ENCODE assay signal across 13 cellular contexts in genomic region chr2:38523728-38524437, GRCh38.
DNase-seq lines count a peak whose midpoint lies in the region; ATAC-seq and TF ChIP-seq lines count a peak whose summit lies in the region.
"Had no signal": no experiment of that assay in that cellular context is flagged by ENCODE, and none has a peak within 500 bp of the region (broad histone marks: within the 10 kb centered on the region; RNA-seq: fewer than 3 reads in every experiment).

No MANE protein-coding gene starts in this region.

- peaks cover 38% of the 10 kb centered on the region for H3K27me3 Mint-ChIP-seq in HFFc6 (ENCODE audit: insufficient read depth)
- H3K27me3 Mint-ChIP-seq in WTC11 (ENCODE audit: low read depth) = peaks cover 9% of the 10 kb centered on the region
- no peaks in the 10 kb centered on the region for H3K27me3 Mint-ChIP-seq in Calu3 (ENCODE audit: unreplicated experiment)

- POLR2A ChIA-PET in BJ (lab: Charles Lee) (no interaction called here), WTC11 (lab: Charles Lee) (interaction anchor here (1.0 kb wide), 1 partner anchor 13 kb away, joined by 5 read pairs; no protein-coding TSS in a partner anchor)

- no peaks in the 10 kb centered on the region for H3K36me3 ChIP-seq in BJ (ENCODE audit: control insufficient read depth, insufficient read depth, low read length)

- H3K36me3 Mint-ChIP-seq in HFFc6 (ENCODE audit: low read depth) = no peaks in the 10 kb centered on the region
- H3K36me3 Mint-ChIP-seq in WTC11 = no peaks in the 10 kb centered on the region
- no peaks in the 10 kb centered on the region for H3K36me3 Mint-ChIP-seq in Calu3 (ENCODE audit: insufficient read depth, unreplicated experiment)
- H3K36me3 Mint-ChIP-seq: activated CD4-positive, alpha-beta memory T cell treated with anti-CD3 and anti-CD28 coated beads for 36 hours had no signal

- ATAC-seq in WTC11 = peak; percentile 77
- ATAC-seq in activated CD4-positive, CD25-positive, alpha-beta regulatory T cell treated with anti-CD3 and anti-CD28 coated beads, Interleukin-2, amount 50 U/mL, for 24 hours = no peak
- ATAC-seq: stimulated activated naive CD8-positive, alpha-beta T cell treated with anti-CD3 and anti-CD28 coated beads, Interleukin-15, amount 100 ng/mL, for 72 hours had no signal

- intact Hi-C loops in Calu3 (cut with micrococcal nuclease; ENCODE audit: unreplicated experiment) = no loop called here

- TF ChIP-seq CTCF in BJ (IDR thresholded peaks at IDR 0.05; ENCODE audit: insufficient read depth, low read depth, low read length) = 0 out of 2 replicates have a peak, but pooled peaks have one; percentile 21
- TF ChIP-seq CTCF in HFFc6 (IDR thresholded peaks at IDR 0.05) = peak; percentile 26; the same call in 1 of the 2 replicates
- no peak for TF ChIP-seq CTCF in WTC11 (IDR thresholded peaks at IDR 0.05)
- no peak for TF ChIP-seq CTCF in Calu3 (IDR thresholded peaks at IDR 0.05; ENCODE audit: unreplicated experiment)

- H3K4me3 ChIP-seq in BJ (ENCODE audit: low read depth, low read length) = no peak overlapping the region

- H3K27ac Mint-ChIP-seq in HFFc6 = no peak overlapping the region
- no peak overlapping the region for H3K27ac Mint-ChIP-seq in WTC11
- no peak overlapping the region for H3K27ac Mint-ChIP-seq in Calu3 (ENCODE audit: unreplicated experiment)
- H3K27ac Mint-ChIP-seq: activated CD4-positive, alpha-beta memory T cell treated with anti-CD3 and anti-CD28 coated beads for 36 hours; stimulated activated naive CD8-positive, alpha-beta T cell treated with anti-CD3 and anti-CD28 coated beads, Interleukin-15, amount 100 ng/mL, for 72 hours had no signal

- CTCF ChIA-PET in BJ (lab: Yijun Ruan, JAX) (no interaction called here), WTC11 (lab: Charles Lee) (interaction anchor here (0.6 to 6.1 kb wide), 6 partner anchors 8 to 171 kb away, joined by 3 to 24 read pairs (median 4); no protein-coding TSS in a partner anchor), Calu3 (lab: Charles Lee) (no interaction called here)

- DNase-seq in BJ (ENCODE audit: low read depth) (no peak), HFFc6 (no peak), WTC11 (ENCODE audit: low spot score) (peak; percentile 55), left kidney (ENCODE audit: low read depth, low spot score) (peak; percentile 36), foreskin melanocyte (no peak), dedifferentiated amniotic fluid mesenchymal stem cell (ENCODE audit: extremely low spot score) (no peak), Calu3 (no peak)
- DNase-seq: activated CD4-positive, alpha-beta memory T cell treated with anti-CD3 and anti-CD28 coated beads for 36 hours; activated effector memory CD4-positive, alpha-beta T cell treated with anti-CD3 and anti-CD28 coated beads, Interleukin-2, amount 50 U/mL, for 16 hours; C1 segment of cervical spinal cord; caudate nucleus; stimulated activated naive CD8-positive, alpha-beta T cell treated with anti-CD3 and anti-CD28 coated beads, Interleukin-15, amount 100 ng/mL, for 72 hours had no signal

- peaks cover 20% of the 10 kb centered on the region for H3K27me3 ChIP-seq in BJ (ENCODE audit: control insufficient read depth, insufficient read depth, low read length)

- BruUV-seq in Calu3 (replicated peaks; lab: Mats Ljungman, UMichigan) = no TSS peak

- no peaks in the 10 kb centered on the region for H3K9me3 Mint-ChIP-seq in HFFc6
- no peaks in the 10 kb centered on the region for H3K9me3 Mint-ChIP-seq in WTC11
- H3K9me3 Mint-ChIP-seq in Calu3 (ENCODE audit: low read depth, unreplicated experiment) = no peaks in the 10 kb centered on the region
- H3K9me3 Mint-ChIP-seq: activated CD4-positive, alpha-beta memory T cell treated with anti-CD3 and anti-CD28 coated beads for 36 hours; stimulated activated naive CD8-positive, alpha-beta T cell treated with anti-CD3 and anti-CD28 coated beads, Interleukin-15, amount 100 ng/mL, for 72 hours had no signal

- H3K4me3 Mint-ChIP-seq in HFFc6 (no peak overlapping the region), WTC11 (no peak overlapping the region), Calu3 (ENCODE audit: low read depth, unreplicated experiment) (no peak overlapping the region)
- H3K4me3 Mint-ChIP-seq: activated CD4-positive, alpha-beta memory T cell treated with anti-CD3 and anti-CD28 coated beads for 36 hours; stimulated activated naive CD8-positive, alpha-beta T cell treated with anti-CD3 and anti-CD28 coated beads, Interleukin-15, amount 100 ng/mL, for 72 hours had no signal

- peaks cover 23% of the 10 kb centered on the region for H3K4me1 Mint-ChIP-seq in HFFc6 (ENCODE audit: low read depth)
- H3K4me1 Mint-ChIP-seq in WTC11 = peaks cover 32% of the 10 kb centered on the region
- no peaks in the 10 kb centered on the region for H3K4me1 Mint-ChIP-seq in Calu3 (ENCODE audit: low read depth, unreplicated experiment)

TF ChIP-seq in WTC11, 78 proteins besides CTCF, POLR2A, EP300 and RAD21:
- TF ChIP-seq CREM (CRISPR knock-in tag; IDR thresholded peaks at IDR 0.05) = no peak
- TF ChIP-seq SMAD4 (CRISPR knock-in tag; IDR thresholded peaks at IDR 0.05) = no peak
- 0 out of 2 replicates have a peak, but pooled peaks have one; percentile 30 for TF ChIP-seq USF1 (CRISPR knock-in tag; IDR thresholded peaks at IDR 0.05)
- TF ChIP-seq USF2 (CRISPR knock-in tag; IDR thresholded peaks at IDR 0.05) = 0 out of 2 replicates have a peak, but pooled peaks have one; percentile 32
- no peak for TF ChIP-seq CDX4 (CRISPR knock-in tag; IDR thresholded peaks at IDR 0.05; ENCODE audit: borderline replicate concordance)

Comparison
In these comparisons a context has a peak if more than half of its experiments do, and no peak if none do; other contexts are left out.
1. DNase-seq: peak in WTC11 (single experiment) and left kidney (single experiment); none in BJ (single experiment), HFFc6 (single experiment), foreskin melanocyte (single experiment), dedifferentiated amniotic fluid mesenchymal stem cell (single experiment) and Calu3 (single experiment).
2. CTCF ChIP-seq: peak in BJ (single experiment) and HFFc6 (single experiment); none in WTC11 (single experiment) and Calu3 (single experiment).